ENCODE assay signal across 8 cellular contexts in the genomic region with DNA sequence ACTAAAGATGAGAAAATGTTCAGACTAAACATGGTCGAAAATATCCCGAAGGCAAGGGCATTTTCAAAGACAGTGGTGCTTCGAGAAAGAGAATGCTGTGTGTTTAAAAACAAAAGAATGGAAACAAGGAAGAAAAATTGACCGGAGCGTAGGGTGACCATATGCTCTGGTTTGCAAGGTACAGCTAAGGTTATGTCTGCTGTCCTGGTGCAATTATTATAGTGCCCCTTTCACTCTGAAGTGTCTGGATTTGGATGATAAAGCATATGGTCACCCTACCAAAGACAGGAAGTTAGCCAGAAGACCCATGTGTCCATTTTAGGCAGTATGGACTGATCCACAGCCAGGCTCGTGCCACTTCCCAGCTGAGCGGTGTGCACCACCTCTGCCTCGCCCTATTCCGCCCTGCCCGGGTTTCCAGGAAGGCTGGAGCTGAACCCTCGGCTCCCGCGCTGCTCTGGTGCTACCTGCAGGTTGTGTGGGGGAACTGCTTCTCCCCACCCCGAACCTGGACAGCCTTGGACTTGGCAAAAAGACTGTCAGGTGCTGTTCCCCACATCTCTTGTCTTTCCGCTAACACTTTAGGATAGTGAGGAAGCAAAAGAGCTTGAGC. TPM values are rescaled to one million over a fixed set of nuclear protein-coding genes. Genes with fewer than 3 reads are reported as not detected.
DNase-seq lines count a peak whose midpoint lies in the region; ATAC-seq and TF ChIP-seq lines count a peak whose summit lies in the region.

No MANE protein-coding gene starts in this region.

- peaks cover 21 to 43% of the 10 kb centered on the region in 2 donors for H3K27me3 Mint-ChIP-seq in natural killer cell treated with Interleukin-12 subunit alpha and Interleukin-12 subunit beta and Interleukin-15 and Interleukin-18, amount 100 ng/mL, for 72 hours

- H3K27ac Mint-ChIP-seq in natural killer cell treated with Interleukin-12 subunit alpha and Interleukin-12 subunit beta and Interleukin-15 and Interleukin-18, amount 100 ng/mL, for 72 hours = no peak overlapping the region

- H3K9me3 Mint-ChIP-seq in natural killer cell treated with Interleukin-12 subunit alpha and Interleukin-12 subunit beta and Interleukin-15 and Interleukin-18, amount 100 ng/mL, for 72 hours = no peaks in the 10 kb centered on the region

- no peaks in the 10 kb centered on the region for H3K36me3 Mint-ChIP-seq in natural killer cell treated with Interleukin-12 subunit alpha and Interleukin-12 subunit beta and Interleukin-15 and Interleukin-18, amount 100 ng/mL, for 72 hours

- TF ChIP-seq CTCF in fibroblast of mammary gland (conservative IDR thresholded peaks at IDR 0.05; ENCODE audit: control insufficient read depth, insufficient read depth, low read depth, low read length) = peak; percentile 46
- peak; percentile 61 for TF ChIP-seq CTCF in retinal pigment epithelial cell (conservative IDR thresholded peaks at IDR 0.05; ENCODE audit: low read depth, low read length)

- ATAC-seq in natural killer cell treated with Interleukin-12 subunit alpha and Interleukin-12 subunit beta and Interleukin-15 and Interleukin-18, amount 100 ng/mL, for 72 hours = no peak

- H3K4me3 ChIP-seq in fibroblast of mammary gland (ENCODE audit: control insufficient read depth, low read depth, low read length) (no peak overlapping the region), retinal pigment epithelial cell (ENCODE audit: low read length) (no peak overlapping the region)

- DNase-seq in SIG-M5 treated with dmso at 0.1 percent for 504 hours (lab: John Stamatoyannopoulos, UW; ENCODE audit: unreplicated experiment) (peak; percentile 44), SIG-M5 (lab: John Stamatoyannopoulos, UW) (no peak), Kasumi-1 (lab: John Stamatoyannopoulos, UW) (peak; percentile 19 to 40), SK-N-DZ (ENCODE audit: low spot score) (peak; percentile 36), fibroblast of mammary gland (ENCODE audit: low read depth) (peak; percentile 17), retinal pigment epithelial cell (ENCODE audit: low read depth) (no peak), NCI-H2029 (lab: John Stamatoyannopoulos, UW) (no peak)
- no peak for DNase-seq in natural killer cell treated with Interleukin-12 subunit alpha and Interleukin-12 subunit beta and Interleukin-15 and Interleukin-18, amount 100 ng/mL, for 72 hours (ENCODE audit: low spot score)

- H3K4me3 Mint-ChIP-seq in natural killer cell treated with Interleukin-12 subunit alpha and Interleukin-12 subunit beta and Interleukin-15 and Interleukin-18, amount 100 ng/mL, for 72 hours = no peak overlapping the region

- H3K4me1 Mint-ChIP-seq in natural killer cell treated with Interleukin-12 subunit alpha and Interleukin-12 subunit beta and Interleukin-15 and Interleukin-18, amount 100 ng/mL, for 72 hours (ENCODE audit: low read depth in 2 of 2) = peaks cover 7 to 9% of the 10 kb centered on the region in 2 donors

RNA-seq across cellular contexts. Expression of gene GOLGA6D, which starts 25.2 kb away (rescaled TPM):
- polyA plus RNA-seq in SK-N-DZ (2014; cell fraction: cytosol; rRNA removed) = not detected in 2 replicates
- polyA plus RNA-seq in SK-N-DZ (2014; cell fraction: nucleus; rRNA removed) = not detected in 2 replicates
- not detected for total RNA-seq in natural killer cell treated with Interleukin-12 subunit alpha and Interleukin-12 subunit beta and Interleukin-15 and Interleukin-18, amount 100 ng/mL, for 72 hours

RNA-seq across cellular contexts. Expression of gene COMMD4, which starts 28.0 kb away (rescaled TPM):
- 168 and 267 TPM in 2 replicates for polyA plus RNA-seq in SK-N-DZ (2014; cell fraction: cytosol; rRNA removed)
- polyA plus RNA-seq in SK-N-DZ (2014; cell fraction: nucleus; rRNA removed) = 439 and 507 TPM in 2 replicates
- 10 to 100 TPM; 54.4 to 96.2 TPM for total RNA-seq in natural killer cell treated with Interleukin-12 subunit alpha and Interleukin-12 subunit beta and Interleukin-15 and Interleukin-18, amount 100 ng/mL, for 72 hours

RNA-seq across cellular contexts. Expression of gene NEIL1, which starts 39.0 kb away (rescaled TPM):
- 12.6 and 13.9 TPM in 2 replicates for polyA plus RNA-seq in SK-N-DZ (2014; cell fraction: cytosol; rRNA removed)
- polyA plus RNA-seq in SK-N-DZ (2014; cell fraction: nucleus; rRNA removed) = 141 and 171 TPM in 2 replicates
- total RNA-seq in natural killer cell treated with Interleukin-12 subunit alpha and Interleukin-12 subunit beta and Interleukin-15 and Interleukin-18, amount 100 ng/mL, for 72 hours = 10 to 100 TPM; 12.4 to 22.3 TPM

RNA-seq across cellular contexts. Expression of gene GOLGA6C, which starts 49.8 kb away (rescaled TPM):
- polyA plus RNA-seq in SK-N-DZ (2014; cell fraction: cytosol; rRNA removed) = not detected in 2 replicates
- not detected in 2 replicates for polyA plus RNA-seq in SK-N-DZ (2014; cell fraction: nucleus; rRNA removed)
- under 1 TPM in 1 of 2 donors, not detected in 1; 0.21 TPM for total RNA-seq in natural killer cell treated with Interleukin-12 subunit alpha and Interleukin-12 subunit beta and Interleukin-15 and Interleukin-18, amount 100 ng/mL, for 72 hours

Comparison
In these comparisons a context has a peak if more than half of its experiments do, and no peak if none do; other contexts are left out.
1. DNase-seq: peak in SIG-M5 treated with dmso at 0.1 percent for 504 hours (single experiment), Kasumi-1 (2 of 2), SK-N-DZ (single experiment) and fibroblast of mammary gland (single experiment); none in SIG-M5 (single experiment), retinal pigment epithelial cell (single experiment), NCI-H2029 (single experiment) and natural killer cell treated with Interleukin-12 subunit alpha and Interleukin-12 subunit beta and Interleukin-15 and Interleukin-18, amount 100 ng/mL, for 72 hours (single experiment).